In the genomic region with DNA sequence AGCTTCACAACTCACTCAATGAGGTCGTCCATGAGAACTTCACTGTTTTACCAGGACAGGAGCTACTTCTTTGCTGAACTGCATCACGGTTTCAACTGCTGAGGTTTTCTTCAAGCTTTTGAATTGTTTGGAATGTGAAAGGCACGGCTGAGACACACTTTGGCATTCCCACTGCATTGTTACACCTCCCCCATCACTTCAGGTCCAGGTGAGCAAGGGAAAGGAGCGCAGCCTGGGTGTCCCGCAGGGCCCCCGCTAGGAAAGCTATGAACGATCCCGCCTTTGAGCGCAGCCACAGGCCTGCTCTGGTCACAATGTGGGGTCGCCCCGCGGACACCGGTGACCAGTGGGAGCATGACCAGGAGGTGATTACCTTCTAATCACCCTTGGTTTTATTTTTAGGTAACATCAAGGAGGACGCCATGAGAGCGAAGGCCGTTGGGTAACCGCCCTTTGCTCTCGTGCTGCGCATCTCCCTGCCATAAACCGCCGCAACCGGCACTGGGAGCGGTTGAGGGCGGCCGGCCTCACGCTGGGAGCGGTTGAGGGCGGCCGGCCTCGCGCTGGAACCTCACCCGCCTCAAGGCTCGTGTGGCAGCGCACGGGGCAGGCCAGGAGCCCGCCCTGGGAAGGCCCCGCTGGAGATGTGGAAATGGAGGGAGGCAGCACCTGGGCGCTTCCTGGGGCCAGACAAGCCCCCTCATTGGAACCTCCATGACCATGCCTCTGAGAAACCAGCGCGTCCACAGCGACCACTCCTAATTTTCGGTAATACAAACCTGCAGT, we compare ENCODE assay signal across 18 cellular contexts. TPM values are rescaled to one million over a fixed set of nuclear protein-coding genes. Genes with fewer than 3 reads are reported as not detected.
DNase-seq lines count a peak whose midpoint lies in the region; ATAC-seq and TF ChIP-seq lines count a peak whose summit lies in the region.
"Had no signal": no experiment of that assay in that cellular context is flagged by ENCODE, and none has a peak within 500 bp of the region (broad histone marks: within the 10 kb centered on the region; RNA-seq: fewer than 3 reads in every experiment).

No MANE protein-coding gene starts in this region.

- no peak overlapping the region for H2BK20ac ChIP-seq in H9 (ENCODE audit: low read depth, low read length, poor library complexity, severe bottlenecking)

- no peak overlapping the region for H3K23ac ChIP-seq in H9 (ENCODE audit: insufficient read length, low read depth, low read length)

- H4K20me1 ChIP-seq in H9 (ENCODE audit: control insufficient read depth, insufficient read depth, insufficient read length) (no peaks in the 10 kb centered on the region), neural progenitor cell (ENCODE audit: low read depth) (no peaks in the 10 kb centered on the region)
- H4K20me1 ChIP-seq: BLaER1 had no signal

- DNase-seq in ELF-1 (ENCODE audit: low read depth, low spot score) (peak; percentile 62), H9 (no peak), iPS DF 6.9 (ENCODE audit: low read depth, low spot score) (peak; percentile 4), neural progenitor cell (ENCODE audit: low spot score) (peak; percentile 43), RKO (ENCODE audit: low spot score) (no peak), left cardiac atrium (no peak)
- no peak for DNase-seq in activated CD4-positive, alpha-beta T cell treated with anti-CD3 and anti-CD28 coated beads for 1 hour
- DNase-seq: 8988T; Calu3; CD8-positive, alpha-beta T cell; DMS79 treated with DMSO at 0.1 percent for 48 hours; GOT3; HCEC 1CT had no signal

- H4K5ac ChIP-seq in H9 (ENCODE audit: insufficient read length, low read depth, low read length), result no peak overlapping the region

- H3K79me2 ChIP-seq in H9 (ENCODE audit: insufficient read depth, low read length) (no peaks in the 10 kb centered on the region), neural progenitor cell (ENCODE audit: low read depth) (no peaks in the 10 kb centered on the region)

- no peaks in the 10 kb centered on the region for H3K9me3 ChIP-seq in H9 (ENCODE audit: control insufficient read depth, low read depth, low read length)
- no peaks in the 10 kb centered on the region for H3K9me3 ChIP-seq in iPS DF 6.9 (ENCODE audit: control insufficient read depth, insufficient read depth, low read length)
- no peaks in the 10 kb centered on the region for H3K9me3 ChIP-seq in neural progenitor cell (ENCODE audit: low read depth)
- H3K9me3 ChIP-seq: BLaER1 had no signal

- H2AFZ ChIP-seq in H9 (ENCODE audit: low read length) (peak overlapping the region; percentile 36), neural progenitor cell (replicated peaks) (no peak overlapping the region)

- H4K8ac ChIP-seq in H9 (replicated peaks; ENCODE audit: insufficient read length, low read depth, low read length), result no peak overlapping the region

- H3K27ac ChIP-seq in H9 (ENCODE audit: insufficient read length, low read depth, low read length) (no peak overlapping the region), iPS DF 6.9 (ENCODE audit: low read length) (no peak overlapping the region), neural progenitor cell (no peak overlapping the region)
- H3K27ac ChIP-seq: BLaER1, HL-60 had no signal

- intact Hi-C loops in left cardiac atrium (cut with DNase I), result no loop called here

- no peaks in the 10 kb centered on the region for H3K23me2 ChIP-seq in H9 (ENCODE audit: insufficient read length, low read depth, low read length, poor library complexity, severe bottlenecking)

- H2BK12ac ChIP-seq in H9 (ENCODE audit: insufficient read length, low read depth, low read length), result no peak overlapping the region

- H3K36me3 ChIP-seq in iPS DF 6.9 (ENCODE audit: control insufficient read depth, insufficient read depth, low read length) (no peaks in the 10 kb centered on the region), neural progenitor cell (no peaks in the 10 kb centered on the region)
- H3K36me3 ChIP-seq: BLaER1 had no signal

- H3K27me3 ChIP-seq in H9 (ENCODE audit: insufficient read depth, low read length) (no peaks in the 10 kb centered on the region), iPS DF 6.9 (ENCODE audit: control insufficient read depth, insufficient read depth, low read length) (no peaks in the 10 kb centered on the region), neural progenitor cell (no peaks in the 10 kb centered on the region)
- H3K27me3 ChIP-seq: BLaER1 had no signal

- no peak for ATAC-seq in GM18520 (IDR thresholded peaks at IDR 0.05; ENCODE audit: unreplicated experiment)
- no peak for ATAC-seq in left cardiac atrium
- ATAC-seq: CD8-positive, alpha-beta T cell; GM12878 had no signal

- no peak overlapping the region for H4K91ac ChIP-seq in H9 (ENCODE audit: insufficient read length, low read depth, low read length)

- no peaks in the 10 kb centered on the region for H3F3A ChIP-seq in neural progenitor cell (ENCODE audit: low read depth)

- WGBS in H9 (ENCODE audit: extremely low coverage, insufficient read length, low lambda C conversion rate), result no CpG with 5 or more reads among the region's 42 CpGs
- no CpG with 5 or more reads among the region's 42 CpGs for WGBS in iPS DF 6.9 (ENCODE audit: insufficient coverage, insufficient read length)

- no peak overlapping the region for H3K4ac ChIP-seq in H9 (ENCODE audit: low read depth, low read length)

- H3K4me3 ChIP-seq in iPS DF 6.9 (ENCODE audit: low read length) (no peak overlapping the region), neural progenitor cell (no peak overlapping the region)
- H3K4me3 ChIP-seq: BLaER1, GM12878 had no signal

- no peaks in the 10 kb centered on the region; the same call in 1 of the 2 replicates for H3K27me3 Mint-ChIP-seq in H9 (ENCODE audit: low read depth)
- H3K27me3 Mint-ChIP-seq in neural progenitor cell (ENCODE audit: insufficient read depth, low read depth), result peaks cover 3% of the 10 kb centered on the region

- no peak overlapping the region for H3K27ac Mint-ChIP-seq in H9
- H3K27ac Mint-ChIP-seq in neural progenitor cell, result no peak overlapping the region
- H3K27ac Mint-ChIP-seq: CD8-positive, alpha-beta T cell had no signal

- H3K79me1 ChIP-seq in H9 (ENCODE audit: insufficient read depth, low read depth, low read length, poor library complexity, severe bottlenecking), result no peaks in the 10 kb centered on the region

- peak overlapping the region; percentile 57 for H3K18ac ChIP-seq in H9 (ENCODE audit: insufficient read length, low read depth, low read length)

- no peak overlapping the region for H3K56ac ChIP-seq in H9 (ENCODE audit: insufficient read length, low read depth, low read length)

- H3K4me1 Mint-ChIP-seq in H9, result peaks cover 23 to 24% of the 10 kb centered on the region in 2 experiments
- H3K4me1 Mint-ChIP-seq in neural progenitor cell, result no peaks in the 10 kb centered on the region

- no peak overlapping the region for H3K9ac ChIP-seq in H9 (ENCODE audit: extremely low read depth, insufficient read length, low read length)
- H3K9ac ChIP-seq in neural progenitor cell, result no peak overlapping the region
- H3K9ac ChIP-seq: BLaER1 had no signal

- H3K9me3 Mint-ChIP-seq in H9 (no peaks in the 10 kb centered on the region; a peak in 1 of 5 replicates), neural progenitor cell (peaks cover 2% of the 10 kb centered on the region)

- H3K4me3 Mint-ChIP-seq in H9 (no peak overlapping the region), neural progenitor cell (no peak overlapping the region)
- H3K4me3 Mint-ChIP-seq: CD14-positive monocyte; CD8-positive, alpha-beta T cell had no signal

- no peak overlapping the region for H2BK5ac ChIP-seq in H9 (ENCODE audit: insufficient read length, low read length)

- TF ChIP-seq CTCF in H9 (conservative IDR thresholded peaks at IDR 0.05), result no peak
- TF ChIP-seq CTCF in neural progenitor cell (IDR thresholded peaks at IDR 0.05), result no peak

- H2AK5ac ChIP-seq in H9 (ENCODE audit: insufficient read length, low read length), result no peak overlapping the region

- no peak overlapping the region for H2BK15ac ChIP-seq in H9 (ENCODE audit: low read depth, low read length)

- H3K4me1 ChIP-seq in H9 (ENCODE audit: insufficient read depth, low read length) (no peaks in the 10 kb centered on the region; the same call in 1 of the 2 replicates), iPS DF 6.9 (ENCODE audit: control insufficient read depth, insufficient read depth, low read length) (0 out of 2 replicates have a peak, but pooled peaks cover 1% of the 10 kb centered on the region), neural progenitor cell (no peaks in the 10 kb centered on the region)

- H3K14ac ChIP-seq in H9 (ENCODE audit: insufficient read depth, low read length), result no peak overlapping the region

- H3T11ph ChIP-seq in H9 (ENCODE audit: low read length), result no peak overlapping the region

- no peaks in the 10 kb centered on the region; a peak in 1 of 7 replicates for H3K36me3 Mint-ChIP-seq in H9 (ENCODE audit: insufficient read depth in 1 of 3, low read depth in 3 of 3)
- no peaks in the 10 kb centered on the region for H3K36me3 Mint-ChIP-seq in neural progenitor cell
- H3K36me3 Mint-ChIP-seq: CD14-positive monocyte had no signal

- no peak overlapping the region for H2BK120ac ChIP-seq in H9 (ENCODE audit: low read depth, low read length, poor library complexity, severe bottlenecking)

- H3K4me2 ChIP-seq in H9 (ENCODE audit: insufficient read depth, insufficient read length, low read length), result no peak overlapping the region
- H3K4me2 ChIP-seq in neural progenitor cell, result no peak overlapping the region
- H3K4me2 ChIP-seq: BLaER1 had no signal

RNA-seq across cellular contexts. Expression of a gene that starts 50.9 kb away (rescaled TPM):
- total RNA-seq in H9 (2021), result 19.3 and 20.4 TPM in 2 replicates
- total RNA-seq in neural progenitor cell (ENCODE audit: low replicate concordance), result 9.2 and 10.3 TPM in 2 replicates
- total RNA-seq in left cardiac atrium, result 10 to 100 TPM; 22.4 to 24.4 TPM

Comparison
In these comparisons a context has a peak if more than half of its experiments do, and no peak if none do; other contexts are left out.
1. DNase-seq: peak in ELF-1 (single experiment), iPS DF 6.9 (single experiment) and neural progenitor cell (single experiment); none in H9 (single experiment), RKO (single experiment), activated CD4-positive, alpha-beta T cell treated with anti-CD3 and anti-CD28 coated beads for 1 hour (single experiment) and left cardiac atrium (single experiment).